19 cellular contexts compared by ENCODE assay signal in genomic region chr17:55730380-55730779, GRCh38. TPM values are rescaled to one million over a fixed set of nuclear protein-coding genes. Genes with fewer than 3 reads are reported as not detected.
DNase-seq lines count a peak whose midpoint lies in the region; ATAC-seq, FAIRE-seq and TF ChIP-seq lines count a peak whose summit lies in the region.
"Had no signal": no experiment of that assay in that cellular context is flagged by ENCODE, and none has a peak within 500 bp of the region (broad histone marks: within the 10 kb centered on the region; RNA-seq: fewer than 3 reads in every experiment).

No MANE protein-coding gene starts in this region.

- H3K27ac ChIP-seq in right lobe of liver (peak overlapping the region; percentile 66 to 95 (median 92)), HepG2 (ENCODE audit: extremely low read length, insufficient read depth, low read length) (no peak overlapping the region), left ventricle myocardium inferior (replicated peaks) (peak overlapping the region; percentile 93), sigmoid colon (peak overlapping the region; percentile 77 to 85 (median 80))
- H3K27ac ChIP-seq: brain microvascular endothelial cell had no signal

- no peak overlapping the region for H2AFZ ChIP-seq in HepG2 (ENCODE audit: low read length)

- H3K79me2 ChIP-seq in HepG2 (ENCODE audit: insufficient read depth, low read length) = no peaks in the 10 kb centered on the region

- BruUV-seq in HepG2 (replicated peaks; lab: Mats Ljungman, UMichigan) = no TSS peak

- no peaks in the 10 kb centered on the region for H3K27me3 ChIP-seq in right lobe of liver
- peaks cover 0 to 17% of the 10 kb centered on the region in 2 experiments; a peak in 2 of 5 replicates for H3K27me3 ChIP-seq in HepG2 (ENCODE audit: control insufficient read depth in 1 of 2, insufficient read depth in 2 of 2, low read length in 2 of 2)
- H3K27me3 ChIP-seq in left ventricle myocardium inferior (ENCODE audit: low read depth) = no peaks in the 10 kb centered on the region
- H3K27me3 ChIP-seq in sigmoid colon = no peaks in the 10 kb centered on the region
- H3K27me3 ChIP-seq: brain microvascular endothelial cell had no signal

- no peak overlapping the region for H3K9ac ChIP-seq in HepG2 (ENCODE audit: insufficient read depth, low read depth, low read length)

- no peak for TF ChIP-seq CTCF in right lobe of liver (IDR thresholded peaks at IDR 0.05)
- TF ChIP-seq CTCF in HepG2 (CRISPR knock-in tag; IDR thresholded peaks at IDR 0.05) = no peak
- TF ChIP-seq CTCF in left ventricle myocardium inferior (IDR thresholded peaks at IDR 0.05; ENCODE audit: borderline replicate concordance) = no peak
- no peak for TF ChIP-seq CTCF in sigmoid colon (IDR thresholded peaks at IDR 0.05)

- no peak for TF ChIP-seq POLR2A in right lobe of liver (IDR thresholded peaks at IDR 0.05)
- TF ChIP-seq POLR2A in HepG2 (IDR thresholded peaks at IDR 0.05; ENCODE audit: insufficient read depth in 1 of 2, low read depth in 2 of 2, low read length in 2 of 2) = no peak
- no peak for TF ChIP-seq POLR2A in sigmoid colon (IDR thresholded peaks at IDR 0.05)

- no peak overlapping the region for H3K4me2 ChIP-seq in HepG2 (ENCODE audit: low read depth, low read length)

- H3K9me3 ChIP-seq in right lobe of liver (no peaks in the 10 kb centered on the region), HepG2 (ENCODE audit: low read length) (no peaks in the 10 kb centered on the region), left ventricle myocardium inferior (replicated peaks) (no peaks in the 10 kb centered on the region), sigmoid colon (no peaks in the 10 kb centered on the region)
- H3K9me3 ChIP-seq: mucosa of descending colon had no signal

- POLR2A ChIA-PET in HepG2 (lab: Yijun Ruan, JAX) = no interaction called here

- DNase-seq in right lobe of liver (no peak), HepG2 (ENCODE audit: low spot score) (no peak), left ventricle myocardium inferior (no peak), sigmoid colon (no peak)
- no peak for DNase-seq in activated CD4-positive, alpha-beta T cell treated with anti-CD3 and anti-CD28 coated beads for 48 hours
- DNase-seq: activated CD4-positive, alpha-beta T cell treated with anti-CD3 and anti-CD28 coated beads, Interleukin-2, amount 50 U/mL, for 4 hours; activated T-cell treated with anti-CD3 and anti-CD28 coated beads, Interleukin-2, amount 50 U/mL, for 1 hour; brain microvascular endothelial cell; CD8-positive, alpha-beta memory T cell; kidney glomerular epithelial cell; mucosa of descending colon; NCI-H1417; NCI-H2171 treated with DMSO at 0.1 percent for 48 hours had no signal

- peak overlapping the region in 1 of 3 donors; percentile 39 for H3K4me3 ChIP-seq in right lobe of liver
- no peak overlapping the region for H3K4me3 ChIP-seq in HepG2 (replicated peaks in 1 of 3; ENCODE audit: insufficient read depth in 1 of 3, low read depth in 2 of 3, low read length in 3 of 3)
- H3K4me3 ChIP-seq in left ventricle myocardium inferior = peak overlapping the region; percentile 60
- H3K4me3 ChIP-seq in sigmoid colon = no peak overlapping the region
- H3K4me3 ChIP-seq: mucosa of descending colon had no signal

- intact Hi-C loops in right lobe of liver (cut with DNase I) = no loop called here
- intact Hi-C loops in HepG2 (cut with micrococcal nuclease; ENCODE audit: unreplicated experiment) = no loop called here
- intact Hi-C loops in left ventricle myocardium inferior (cut with micrococcal nuclease) = no loop called here
- intact Hi-C loops in sigmoid colon (cut with DNase I) = loop anchor here (5.0 kb wide), 2 partner anchors 42 to 458 kb away; no protein-coding TSS in a partner anchor

- WGBS in right lobe of liver (ENCODE audit: insufficient coverage, low coverage, low lambda C conversion rate, missing lambda C conversion rate) = 0% methylated on average over 1 of the region's 1 CpG
- WGBS in HepG2 (ENCODE audit: low lambda C conversion rate) = 5% methylated on average over 1 of the region's 1 CpG
- 39 to 44% methylated on average over 1 of the region's 1 CpG for WGBS in sigmoid colon, 2 donors

- ATAC-seq in right lobe of liver (no peak), HepG2 (no peak), GM21717 (IDR thresholded peaks at IDR 0.05; ENCODE audit: unreplicated experiment) (no peak), GM21390 (IDR thresholded peaks at IDR 0.05; ENCODE audit: unreplicated experiment) (no peak), GM18873 (IDR thresholded peaks at IDR 0.05; ENCODE audit: low FRiP score, unreplicated experiment) (no peak)
- ATAC-seq: activated naive CD4-positive, alpha-beta T cell treated with anti-CD3 and anti-CD28 coated beads, Interleukin-2, amount 50 U/mL, for 72 hours; esophagus mucosa; mucosa of descending colon had no signal

- in situ Hi-C loops in HepG2 (cut with HindIII; ENCODE audit: extremely low pct_ligation_motif_present, low pct_unique_long_range_greater_than_20kb) = no loop called here

- H4K20me1 ChIP-seq in HepG2 (ENCODE audit: insufficient read depth, low read length) = no peaks in the 10 kb centered on the region

- H3K36me3 ChIP-seq in right lobe of liver (no peaks in the 10 kb centered on the region), HepG2 (replicated peaks in 1 of 2; ENCODE audit: control insufficient read depth in 1 of 2, insufficient read depth in 2 of 2, low read length in 2 of 2) (no peaks in the 10 kb centered on the region), left ventricle myocardium inferior (no peaks in the 10 kb centered on the region), sigmoid colon (no peaks in the 10 kb centered on the region)
- H3K36me3 ChIP-seq: brain microvascular endothelial cell had no signal

- FAIRE-seq in HepG2 (lab: Jason Lieb, UNC) = no peak
- FAIRE-seq: HTR-8/SVneo had no signal

- no peak for TF ChIP-seq RAD21 in HepG2 (CRISPR knock-in tag; IDR thresholded peaks at IDR 0.05)

- H3K4me1 ChIP-seq in right lobe of liver (peaks cover 0 to 45% (median 19%) of the 10 kb centered on the region in 4 donors), HepG2 (ENCODE audit: insufficient read depth, low read length) (peaks cover 6% of the 10 kb centered on the region; the same call in 1 of the 2 replicates), left ventricle myocardium inferior (peaks cover 86% of the 10 kb centered on the region), sigmoid colon (peaks cover 0 to 91% (median 82%) of the 10 kb centered on the region in 4 donors)

- CTCF ChIA-PET in HepG2 (lab: Yijun Ruan, JAX; ENCODE audit: low intra/inter-chr PET ratio, low total read pairs) = no interaction called here

- TF ChIP-seq EP300 in HepG2 (IDR thresholded peaks at IDR 0.05; ENCODE audit: low read depth in 2 of 2, low read length in 2 of 2) = no peak
- no peak for TF ChIP-seq EP300 in HepG2 (CRISPR knock-in tag; IDR thresholded peaks at IDR 0.05; ENCODE audit: borderline replicate concordance)
- TF ChIP-seq EP300 in sigmoid colon (IDR thresholded peaks at IDR 0.05) = no peak

RNA-seq across cellular contexts. Expression of gene TMEM100, which starts 7.7 kb away (rescaled TPM):
- total RNA-seq in right lobe of liver (1 to 10 TPM; 1.8 to 8.3 (median 4.5) TPM), HepG2 (2016; rRNA removed; fragmentation: Illumina TruSeq; extraction: Trizol) (not detected in 2 replicates), left ventricle myocardium inferior (13.9 TPM), sigmoid colon (10 to 100 TPM in 3 of 4 donors, 1 to 10 TPM in 1; 9.0 to 25.0 (median 15.3) TPM)
- total RNA-seq in HepG2 (2016; cell fraction: cytosol; rRNA removed; fragmentation: Illumina TruSeq; extraction: Trizol; ENCODE audit: low read depth) = not detected in 2 replicates
- total RNA-seq in HepG2 (2016; cell fraction: insoluble cytoplasmic fraction; rRNA removed; fragmentation: Illumina TruSeq; extraction: Trizol) = not detected in 2 replicates
- not detected in 2 replicates for total RNA-seq in HepG2 (2016; cell fraction: membrane; rRNA removed; fragmentation: Illumina TruSeq; extraction: Trizol)
- not detected in 2 replicates for total RNA-seq in HepG2 (2016; cell fraction: nucleus; rRNA removed; fragmentation: Illumina TruSeq; extraction: Trizol)
- polyA plus RNA-seq in HepG2 (2011; rRNA removed) (not detected in 2 replicates), sigmoid colon (1 to 10 TPM; 2.5 to 7.1 (median 5.4) TPM)
- polyA plus RNA-seq in HepG2 (2011; cell fraction: cytosol; rRNA removed) = not detected in 2 replicates
- polyA plus RNA-seq in HepG2 (2011; cell fraction: nucleus; rRNA removed) = not detected in 2 replicates
- not detected in 2 replicates for polyA plus RNA-seq in HepG2 (2012)
- not detected in 2 replicates for polyA plus RNA-seq in HepG2 (2016; cell fraction: cytosol; fragmentation: Illumina TruSeq; extraction: Trizol; ENCODE audit: low read depth)
- polyA plus RNA-seq in HepG2 (2016; cell fraction: insoluble cytoplasmic fraction; fragmentation: Illumina TruSeq; extraction: Trizol; ENCODE audit: low read depth) = not detected in 2 replicates
- polyA plus RNA-seq in HepG2 (2016; cell fraction: membrane; fragmentation: Illumina TruSeq; extraction: Trizol; ENCODE audit: low read depth) = not detected in 2 replicates
- polyA plus RNA-seq in HepG2 (2016; cell fraction: nucleus; fragmentation: Illumina TruSeq; extraction: Trizol; ENCODE audit: insufficient read depth, low read depth) = not detected in 2 replicates
- polyA minus RNA-seq in HepG2 (2011; rRNA and poly(A)+ RNA removed; ENCODE audit: low replicate concordance) = not detected in 2 replicates
- polyA minus RNA-seq in HepG2 (2011; cell fraction: cytosol; rRNA and poly(A)+ RNA removed) = not detected in 2 replicates
- polyA minus RNA-seq in HepG2 (2011; cell fraction: nucleus; rRNA and poly(A)+ RNA removed) = not detected in 2 replicates
- total RNA-seq: activated naive CD4-positive, alpha-beta T cell treated with anti-CD3 and anti-CD28 coated beads, Interleukin-2, amount 50 U/mL, for 72 hours; CD8-positive, alpha-beta memory T cell had no signal
- polyA plus RNA-seq: CD8-positive, alpha-beta memory T cell had no signal

RNA-seq across cellular contexts. Expression of gene PCTP, which starts 20.5 kb away (rescaled TPM):
- total RNA-seq in right lobe of liver (10 to 100 TPM; 27.4 to 82.6 (median 68.1) TPM), HepG2 (2016; rRNA removed; fragmentation: Illumina TruSeq; extraction: Trizol) (50.7 and 66.3 TPM in 2 replicates), left ventricle myocardium inferior (19.6 TPM), sigmoid colon (10 to 100 TPM; 20.8 to 25.0 (median 23.9) TPM)
- 11.7 and 12.0 TPM in 2 replicates for total RNA-seq in HepG2 (2016; cell fraction: cytosol; rRNA removed; fragmentation: Illumina TruSeq; extraction: Trizol; ENCODE audit: low read depth)
- total RNA-seq in HepG2 (2016; cell fraction: insoluble cytoplasmic fraction; rRNA removed; fragmentation: Illumina TruSeq; extraction: Trizol) = 54.0 and 71.4 TPM in 2 replicates
- total RNA-seq in HepG2 (2016; cell fraction: membrane; rRNA removed; fragmentation: Illumina TruSeq; extraction: Trizol) = 39.4 and 41.1 TPM in 2 replicates
- 23.2 and 24.9 TPM in 2 replicates for total RNA-seq in HepG2 (2016; cell fraction: nucleus; rRNA removed; fragmentation: Illumina TruSeq; extraction: Trizol)
- polyA plus RNA-seq in HepG2 (2011; rRNA removed) (31.0 and 37.1 TPM in 2 replicates), sigmoid colon (10 to 100 TPM; 28.9 to 64.7 (median 45.0) TPM)
- 33.2 and 42.6 TPM in 2 replicates for polyA plus RNA-seq in HepG2 (2011; cell fraction: cytosol; rRNA removed)
- 15.1 and 17.8 TPM in 2 replicates for polyA plus RNA-seq in HepG2 (2011; cell fraction: nucleus; rRNA removed)
- 24.1 and 24.8 TPM in 2 replicates for polyA plus RNA-seq in HepG2 (2012)
- polyA plus RNA-seq in HepG2 (2016; cell fraction: cytosol; fragmentation: Illumina TruSeq; extraction: Trizol; ENCODE audit: low read depth) = 10.2 and 13.1 TPM in 2 replicates
- 54.7 and 63.4 TPM in 2 replicates for polyA plus RNA-seq in HepG2 (2016; cell fraction: insoluble cytoplasmic fraction; fragmentation: Illumina TruSeq; extraction: Trizol; ENCODE audit: low read depth)
- 26.6 and 28.7 TPM in 2 replicates for polyA plus RNA-seq in HepG2 (2016; cell fraction: membrane; fragmentation: Illumina TruSeq; extraction: Trizol; ENCODE audit: low read depth)
- 33.0 and 35.1 TPM in 2 replicates for polyA plus RNA-seq in HepG2 (2016; cell fraction: nucleus; fragmentation: Illumina TruSeq; extraction: Trizol; ENCODE audit: insufficient read depth, low read depth)
- polyA minus RNA-seq in HepG2 (2011; rRNA and poly(A)+ RNA removed; ENCODE audit: low replicate concordance) = 4.1 and 30.1 TPM in 2 replicates
- polyA minus RNA-seq in HepG2 (2011; cell fraction: cytosol; rRNA and poly(A)+ RNA removed) = 14.5 and 16.1 TPM in 2 replicates
- polyA minus RNA-seq in HepG2 (2011; cell fraction: nucleus; rRNA and poly(A)+ RNA removed) = 23.0 and 27.8 TPM in 2 replicates
